ENCODE assay signal across 8 cellular contexts in genomic region chrX:151505796-151506195, GRCh38.
DNase-seq lines count a peak whose midpoint lies in the region; ATAC-seq and TF ChIP-seq lines count a peak whose summit lies in the region.

No MANE protein-coding gene starts in this region.

- no peak overlapping the region for H3K4me3 ChIP-seq in GM12865 (ENCODE audit: low read depth, low read length)
- H3K4me3 ChIP-seq in fibroblast of mammary gland (ENCODE audit: control insufficient read depth, low read depth, low read length): no peak overlapping the region

- TF ChIP-seq CTCF in GM12865 (IDR thresholded peaks at IDR 0.05; ENCODE audit: insufficient read depth, low read depth, low read length, missing control alignments) (peak; percentile 38), fibroblast of mammary gland (conservative IDR thresholded peaks at IDR 0.05; ENCODE audit: control insufficient read depth, insufficient read depth, low read depth, low read length) (peak; percentile 26)

- DNase-seq in COLO829 (ENCODE audit: low spot score) (peak; percentile 10), GM12865 (ENCODE audit: low read depth) (peak; percentile 14), NCI-H226 (peak; percentile 1), fibroblast of mammary gland (ENCODE audit: low read depth) (peak; percentile 11), hippocampal formation (lab: John Stamatoyannopoulos, UW) (no peak), GOT3 (lab: John Stamatoyannopoulos, UW) (no peak)

- ATAC-seq in HG03432 (IDR thresholded peaks at IDR 0.05; ENCODE audit: unreplicated experiment): no peak
- no peak for ATAC-seq in GM19467 (IDR thresholded peaks at IDR 0.05; ENCODE audit: unreplicated experiment)

Comparison
In these comparisons a context has a peak if more than half of its experiments do, and no peak if none do; other contexts are left out.
1. DNase-seq: peak in COLO829 (single experiment), GM12865 (single experiment), NCI-H226 (single experiment) and fibroblast of mammary gland (single experiment); none in hippocampal formation (0 of 2) and GOT3 (single experiment).